ENCODE assay signal across 8 cellular contexts in the genomic region with DNA sequence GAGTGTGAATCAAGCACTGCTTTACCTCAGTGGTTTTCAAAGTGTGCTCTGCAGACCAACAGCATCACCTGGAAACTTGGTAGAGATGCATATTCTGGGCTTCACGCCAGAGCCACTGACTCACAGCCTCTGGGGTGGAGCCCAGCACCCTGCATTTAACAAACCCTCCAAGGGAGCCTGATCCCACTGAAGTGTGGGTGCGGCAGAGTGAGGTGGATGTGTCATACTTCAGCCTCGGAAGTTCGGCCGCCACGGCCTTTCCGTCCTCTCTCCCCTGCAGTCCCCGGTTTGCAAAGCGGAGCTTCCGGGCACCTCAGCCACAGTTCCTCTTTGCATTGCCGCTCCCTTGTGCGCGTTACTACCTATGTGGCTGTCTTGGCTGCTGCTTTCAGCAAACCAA. TPM values are rescaled to one million over a fixed set of nuclear protein-coding genes. Genes with fewer than 3 reads are reported as not detected.
DNase-seq lines count a peak whose midpoint lies in the region; ATAC-seq and TF ChIP-seq lines count a peak whose summit lies in the region.

No MANE protein-coding gene starts in this region.

- no peak overlapping the region for H3K4me3 Mint-ChIP-seq in chondrocyte (ENCODE audit: unreplicated experiment)

- H3K4me1 ChIP-seq in neutrophil (ENCODE audit: control insufficient read depth in 1 of 2, insufficient read depth in 1 of 2, low read depth in 1 of 2, low read length in 1 of 2): peaks cover 5 to 20% of the 10 kb centered on the region in 2 experiments

- peak; percentile 6 for DNase-seq in SIG-M5 treated with dmso at 0.1 percent for 504 hours (lab: John Stamatoyannopoulos, UW; ENCODE audit: unreplicated experiment)
- DNase-seq in SIG-M5 (lab: John Stamatoyannopoulos, UW): no peak
- DNase-seq in NOMO-1 treated with DMSO at 0.1 percent for 48 hours (lab: John Stamatoyannopoulos, UW; ENCODE audit: unreplicated experiment): peak; percentile 87
- DNase-seq in activated naive CD4-positive, alpha-beta T cell treated with anti-CD3 and anti-CD28 coated beads, Interleukin-2, amount 50 U/mL, for 72 hours (ENCODE audit: low spot score in 2 of 2): peak; percentile 10 to 56
- no peak for DNase-seq in chondrocyte (ENCODE audit: low spot score)
- no peak for DNase-seq in foreskin melanocyte

- no peaks in the 10 kb centered on the region for H3K4me1 Mint-ChIP-seq in chondrocyte (ENCODE audit: low read depth)

- no peak overlapping the region for H3K27ac Mint-ChIP-seq in activated naive CD4-positive, alpha-beta T cell treated with anti-CD3 and anti-CD28 coated beads, Interleukin-2, amount 50 U/mL, for 72 hours
- no peak overlapping the region for H3K27ac Mint-ChIP-seq in chondrocyte (ENCODE audit: unreplicated experiment)

- H3K27me3 Mint-ChIP-seq in chondrocyte (ENCODE audit: low read depth): peaks cover 11% of the 10 kb centered on the region

- no peaks in the 10 kb centered on the region for H3K36me3 Mint-ChIP-seq in activated naive CD4-positive, alpha-beta T cell treated with anti-CD3 and anti-CD28 coated beads, Interleukin-2, amount 50 U/mL, for 72 hours
- no peaks in the 10 kb centered on the region for H3K36me3 Mint-ChIP-seq in chondrocyte (ENCODE audit: low read depth)

- TF ChIP-seq CTCF in neutrophil (IDR thresholded peaks at IDR 0.05): no peak
- TF ChIP-seq CTCF in chondrocyte (IDR thresholded peaks at IDR 0.05): no peak

- H3K4me3 ChIP-seq in neutrophil (ENCODE audit: low read depth in 1 of 2, low read length in 1 of 2): no peak overlapping the region

- H3K36me3 ChIP-seq in neutrophil: no peaks in the 10 kb centered on the region

- peak overlapping the region; percentile 53 for H3K27ac ChIP-seq in neutrophil

- H3K9me3 ChIP-seq in neutrophil: no peaks in the 10 kb centered on the region

- ATAC-seq in activated naive CD4-positive, alpha-beta T cell treated with anti-CD3 and anti-CD28 coated beads, Interleukin-2, amount 50 U/mL, for 72 hours: peak; percentile 80 to 93
- no peak for ATAC-seq in HG03460 (IDR thresholded peaks at IDR 0.05; ENCODE audit: unreplicated experiment)

- peaks cover 29% of the 10 kb centered on the region for H3K27me3 ChIP-seq in neutrophil

- H3K9me3 Mint-ChIP-seq in activated naive CD4-positive, alpha-beta T cell treated with anti-CD3 and anti-CD28 coated beads, Interleukin-2, amount 50 U/mL, for 72 hours: no peaks in the 10 kb centered on the region
- H3K9me3 Mint-ChIP-seq in chondrocyte (ENCODE audit: low read depth): peaks cover under 1% of the 10 kb centered on the region

RNA-seq across cellular contexts. Expression of gene MICU2, which starts 33.3 kb away (rescaled TPM):
- total RNA-seq in activated naive CD4-positive, alpha-beta T cell treated with anti-CD3 and anti-CD28 coated beads, Interleukin-2, amount 50 U/mL, for 72 hours: 10 to 100 TPM; 30.1 to 53.2 TPM
- total RNA-seq in chondrocyte: 26.7 to 28.5 TPM (median 27.4 TPM) in 3 replicates

RNA-seq across cellular contexts. Expression of gene FGF9, which starts 33.6 kb away (rescaled TPM):
- under 1 TPM; 0.18 to 0.54 TPM for total RNA-seq in activated naive CD4-positive, alpha-beta T cell treated with anti-CD3 and anti-CD28 coated beads, Interleukin-2, amount 50 U/mL, for 72 hours
- 0.90 to 1.1 TPM (median 1.0 TPM) in 3 replicates for total RNA-seq in chondrocyte

Comparison
In these comparisons a context has a peak if more than half of its experiments do, and no peak if none do; other contexts are left out.
1. DNase-seq: peak in SIG-M5 treated with dmso at 0.1 percent for 504 hours (single experiment), NOMO-1 treated with DMSO at 0.1 percent for 48 hours (single experiment) and activated naive CD4-positive, alpha-beta T cell treated with anti-CD3 and anti-CD28 coated beads, Interleukin-2, amount 50 U/mL, for 72 hours (2 of 2); none in SIG-M5 (single experiment), chondrocyte (single experiment) and foreskin melanocyte (single experiment).